In the genomic region with DNA sequence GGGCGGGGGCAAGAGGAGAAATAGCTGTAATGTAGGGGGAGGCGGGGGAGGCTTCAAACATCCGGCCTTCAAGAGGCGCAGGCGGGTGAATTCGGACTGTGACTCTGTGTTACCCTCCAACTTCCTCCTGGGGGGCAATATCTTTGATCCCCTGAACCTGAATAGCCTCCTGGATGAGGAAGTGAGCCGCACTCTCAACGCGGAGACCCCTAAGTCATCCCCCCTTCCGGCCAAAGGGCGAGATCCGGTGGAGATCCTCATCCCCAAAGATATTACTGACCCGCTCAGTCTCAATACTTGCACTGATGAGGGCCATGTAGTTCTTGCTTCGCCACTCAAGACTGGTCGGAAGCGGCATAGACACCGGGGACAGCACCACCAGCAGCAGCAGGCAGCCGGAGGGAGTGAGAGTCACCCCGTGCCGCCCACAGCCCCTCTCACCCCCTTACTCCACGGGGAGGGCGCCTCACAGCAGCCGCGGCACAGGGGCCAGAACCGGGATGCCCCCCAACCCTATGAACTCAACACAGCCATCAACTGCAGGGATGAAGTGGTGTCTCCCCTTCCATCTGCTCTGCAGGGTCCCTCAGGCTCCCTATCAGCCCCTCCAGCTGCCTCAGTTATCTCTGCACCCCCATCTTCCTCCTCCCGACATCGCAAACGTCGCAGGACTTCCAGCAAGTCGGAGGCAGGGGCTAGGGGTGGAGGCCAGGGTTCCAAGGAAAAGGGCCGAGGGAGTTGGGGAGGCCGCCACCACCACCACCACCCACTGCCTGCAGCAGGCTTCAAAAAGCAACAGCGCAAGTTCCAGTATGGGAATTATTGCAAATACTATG, we compare ENCODE assay signal across 8 cellular contexts. TPM values are rescaled to one million over a fixed set of nuclear protein-coding genes. Genes with fewer than 3 reads are reported as not detected.
DNase-seq lines count a peak whose midpoint lies in the region; ATAC-seq and TF ChIP-seq lines count a peak whose summit lies in the region.

No MANE protein-coding gene starts in this region.

- TF ChIP-seq EP300 in gastroesophageal sphincter (IDR thresholded peaks at IDR 0.05) = no peak

- DNase-seq in CD8-positive, alpha-beta T cell = peak in 3 of 7 experiments; percentile 38 to 50 (median 41)
- DNase-seq in activated gamma-delta T cell (lab: John Stamatoyannopoulos, UW) (peak; percentile 22), psoas muscle (peak in 1 of 2 donors; percentile 66), NCI-H69 (lab: John Stamatoyannopoulos, UW) (no peak), kidney glomerular epithelial cell (lab: John Stamatoyannopoulos, UW) (no peak), NCI-H1417 (lab: John Stamatoyannopoulos, UW) (no peak)

- no peaks in the 10 kb centered on the region for H3K9me3 Mint-ChIP-seq in CD8-positive, alpha-beta T cell

- peak overlapping the region; percentile 99 for H3K27ac ChIP-seq in CD8-positive, alpha-beta T cell (ENCODE audit: low read depth, low read length)
- H3K27ac ChIP-seq in KOPT-K1 (ENCODE audit: low read depth, low read length, poor library complexity, severe bottlenecking) (peak overlapping the region; percentile 99), gastroesophageal sphincter (peak overlapping the region; percentile 94 to 99 (median 98)), psoas muscle (peak overlapping the region; percentile 100)

- TF ChIP-seq CTCF in CD8-positive, alpha-beta T cell (IDR thresholded peaks at IDR 0.05) = no peak
- TF ChIP-seq CTCF in gastroesophageal sphincter (IDR thresholded peaks at IDR 0.05) (no peak), psoas muscle (IDR thresholded peaks at IDR 0.05) (no peak)

- H3K27ac Mint-ChIP-seq in CD8-positive, alpha-beta T cell = peak overlapping the region; percentile 92

- ATAC-seq in CD8-positive, alpha-beta T cell = no peak
- no peak for ATAC-seq in gastroesophageal sphincter
- ATAC-seq in psoas muscle = no peak

- peak overlapping the region; percentile 96 for H3K4me3 ChIP-seq in CD8-positive, alpha-beta T cell (ENCODE audit: low read depth, low read length)
- H3K4me3 ChIP-seq in gastroesophageal sphincter (peak overlapping the region; percentile 91 to 95), psoas muscle (peak overlapping the region; percentile 97)

- no peak for TF ChIP-seq POLR2A in gastroesophageal sphincter (IDR thresholded peaks at IDR 0.05)

- H3K27me3 Mint-ChIP-seq in CD8-positive, alpha-beta T cell (ENCODE audit: low read depth) = no peaks in the 10 kb centered on the region

- H3K27me3 ChIP-seq in CD8-positive, alpha-beta T cell (ENCODE audit: insufficient read depth, low read length) = no peaks in the 10 kb centered on the region
- H3K27me3 ChIP-seq in gastroesophageal sphincter (no peaks in the 10 kb centered on the region), psoas muscle (ENCODE audit: insufficient read depth in 3 of 3, low read length in 2 of 3) (no peaks in the 10 kb centered on the region)

- H3K36me3 Mint-ChIP-seq in CD8-positive, alpha-beta T cell = peaks cover 57% of the 10 kb centered on the region

- intact Hi-C loops in CD8-positive, alpha-beta T cell (cut with DNase I, micrococcal nuclease) = loop anchor here (1.0 to 10.0 kb wide), 6 partner anchors 282 to 876 kb away; a partner anchor contains a TSS
- intact Hi-C loops in psoas muscle (cut with DNase I) = no loop called here

- H3K4me3 Mint-ChIP-seq in CD8-positive, alpha-beta T cell = peak overlapping the region; percentile 81

- peaks cover 13% of the 10 kb centered on the region for H3K36me3 ChIP-seq in CD8-positive, alpha-beta T cell (ENCODE audit: insufficient read depth, low read length)
- H3K36me3 ChIP-seq in KOPT-K1 (ENCODE audit: insufficient read depth, low read length) (peaks cover 51% of the 10 kb centered on the region), gastroesophageal sphincter (peaks cover 0 to 39% of the 10 kb centered on the region in 2 donors), psoas muscle (ENCODE audit: insufficient read depth in 1 of 2, low read depth in 1 of 2) (peaks cover 0 to 35% of the 10 kb centered on the region in 2 donors)

- H3K4me1 Mint-ChIP-seq in CD8-positive, alpha-beta T cell (ENCODE audit: low read depth) = peaks cover 56% of the 10 kb centered on the region

- WGBS in gastroesophageal sphincter (ENCODE audit: low coverage in 1 of 2), 2 donors = 5 to 94% methylated on average over 3 to 16 of the region's 33 CpGs
- 24 to 29% (median 27%) methylated on average over 31 to 33 of the region's 33 CpGs for WGBS in psoas muscle, 3 donors

- H3K9me3 ChIP-seq in CD8-positive, alpha-beta T cell (ENCODE audit: low read length) = no peaks in the 10 kb centered on the region
- H3K9me3 ChIP-seq in KOPT-K1 (ENCODE audit: insufficient read depth, low read length, poor library complexity, severe bottlenecking) (peaks cover 6% of the 10 kb centered on the region), gastroesophageal sphincter (no peaks in the 10 kb centered on the region), psoas muscle (no peaks in the 10 kb centered on the region)

- CTCF ChIA-PET in CD8-positive, alpha-beta T cell (lab: Charles Lee) = interaction anchor here (0.9 kb wide), 1 partner anchor 19 kb away, joined by 3 read pairs; no protein-coding TSS in a partner anchor

- H3K4me1 ChIP-seq in CD8-positive, alpha-beta T cell (ENCODE audit: insufficient read depth, low read length) = peaks cover 48% of the 10 kb centered on the region
- H3K4me1 ChIP-seq in gastroesophageal sphincter = peaks cover 0 to 64% (median 34%) of the 10 kb centered on the region in 3 donors
- H3K4me1 ChIP-seq in psoas muscle = peaks cover 33% of the 10 kb centered on the region

- POLR2A ChIA-PET in CD8-positive, alpha-beta T cell (lab: Charles Lee) = interaction anchor here (1.4 to 3.4 kb wide), 9 partner anchors 14 to 444 kb away, joined by 3 to 32 read pairs (median 13); a partner anchor contains a TSS

RNA-seq across cellular contexts. Expression of a gene that starts 1.0 kb away (rescaled TPM):
- total RNA-seq in CD8-positive, alpha-beta T cell = 10 to 100 TPM; 69.3 to 73.3 TPM
- total RNA-seq in gastroesophageal sphincter (10 to 100 TPM; 27.9 to 34.2 (median 30.8) TPM), psoas muscle (10 to 100 TPM; 27.2 to 41.5 (median 36.9) TPM)
- polyA plus RNA-seq in psoas muscle = 10 to 100 TPM; 28.7 to 40.5 (median 29.5) TPM

RNA-seq across cellular contexts. Expression of a gene that starts 2.2 kb away (rescaled TPM):
- total RNA-seq in CD8-positive, alpha-beta T cell = 1 to 10 TPM; 5.0 to 5.7 TPM
- total RNA-seq in gastroesophageal sphincter (1 to 10 TPM; 4.9 to 8.2 (median 5.8) TPM), psoas muscle (1 to 10 TPM; 3.5 to 5.6 (median 3.7) TPM)
- 10 to 100 TPM in 1 of 3 donors, 1 to 10 TPM in 2; 5.5 to 13.2 (median 5.9) TPM for polyA plus RNA-seq in psoas muscle

RNA-seq across cellular contexts. Expression of a gene that starts 5.6 kb away (rescaled TPM):
- 10 to 100 TPM; 29.4 to 33.5 TPM for total RNA-seq in CD8-positive, alpha-beta T cell
- total RNA-seq in gastroesophageal sphincter (10 to 100 TPM; 19.9 to 26.3 (median 20.7) TPM), psoas muscle (10 to 100 TPM in 3 of 4 donors, 1 to 10 TPM in 1; 8.0 to 17.9 (median 13.0) TPM)
- 10 to 100 TPM in 2 of 3 donors, 1 to 10 TPM in 1; 9.8 to 22.4 (median 12.8) TPM for polyA plus RNA-seq in psoas muscle

RNA-seq across cellular contexts. Expression of a gene that starts 33.4 kb away (rescaled TPM):
- total RNA-seq in CD8-positive, alpha-beta T cell = under 1 TPM in 1 of 2 experiments, not detected in 1; 0.94 TPM
- total RNA-seq in gastroesophageal sphincter (under 1 TPM in 1 of 4 donors, not detected in 3; 0.67 TPM), psoas muscle (not detected)
- under 1 TPM in 2 of 3 donors, not detected in 1; 0.17 to 0.25 TPM for polyA plus RNA-seq in psoas muscle

RNA-seq across cellular contexts. Expression of a gene that starts 48.3 kb away (rescaled TPM):
- total RNA-seq in CD8-positive, alpha-beta T cell = 10 to 100 TPM; 30.7 to 32.3 TPM
- total RNA-seq in gastroesophageal sphincter (10 to 100 TPM; 20.2 to 38.1 (median 26.1) TPM), psoas muscle (10 to 100 TPM; 15.7 to 23.6 (median 17.6) TPM)
- polyA plus RNA-seq in psoas muscle = 10 to 100 TPM; 16.4 to 24.8 (median 16.7) TPM

Comparison
In these comparisons a context has a peak if more than half of its experiments do, and no peak if none do; other contexts are left out.
1. intact Hi-C loops: an anchor here in CD8-positive, alpha-beta T cell (1.0 to 10.0 kb wide); none called in psoas muscle.